Comparison of ENCODE assay signal across 35 cellular contexts in the genomic region with DNA sequence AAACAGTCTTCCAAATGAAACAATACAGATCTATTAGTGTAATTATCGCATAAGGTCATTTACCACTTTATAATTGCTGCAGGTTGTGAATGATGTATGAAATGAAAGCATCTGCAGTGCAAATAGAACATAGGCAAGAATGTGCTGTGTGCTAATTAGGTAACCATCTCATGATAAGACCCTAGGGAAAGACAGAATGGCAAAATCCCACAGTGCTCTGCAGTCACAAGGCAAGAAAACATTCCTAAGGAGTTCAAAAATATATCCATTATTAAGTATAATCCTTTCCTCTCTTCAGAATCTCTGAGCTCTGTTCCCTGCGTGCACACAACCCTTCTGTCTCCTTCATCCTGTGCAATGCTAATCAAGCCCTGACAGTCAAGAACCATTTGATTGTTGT.
"Had no signal": no experiment of that assay in that cellular context is flagged by ENCODE, and none has a peak within 500 bp of the region (broad histone marks: within the 10 kb centered on the region; RNA-seq: fewer than 3 reads in every experiment).

No MANE protein-coding gene starts in this region.

- DNase-seq: activated B cell treated with CpG ODN at 0.5 μM for 24 hours; activated CD4-positive, alpha-beta T cell treated with anti-CD3 and anti-CD28 coated beads for 48 hours; activated CD4-positive, alpha-beta T cell treated with anti-CD3 and anti-CD28 coated beads, Interleukin-2, amount 50 U/mL, for 1 hour; activated CD4-positive, alpha-beta T cell treated with anti-CD3 and anti-CD28 coated beads, Interleukin-2, amount 50 U/mL, for 48 hours; activated CD8-positive, alpha-beta memory T cell treated with anti-CD3 and anti-CD28 coated beads for 24 hours; activated CD8-positive, alpha-beta T cell treated with anti-CD3 and anti-CD28 coated beads for 36 hours; activated effector memory CD4-positive, alpha-beta T cell treated with anti-CD3 and anti-CD28 coated beads, Interleukin-2, amount 50 U/mL, for 16 hours; activated naive CD4-positive, alpha-beta T cell treated with anti-CD3 and anti-CD28 coated beads for 36 hours; activated naive CD8-positive, alpha-beta T cell treated with anti-CD3 and anti-CD28 coated beads for 36 hours; activated naive CD8-positive, alpha-beta T cell treated with anti-CD3 and anti-CD28 coated beads, Interleukin-2, amount 50 U/mL, for 24 hours; activated T-cell treated with anti-CD3 and anti-CD28 coated beads, Interleukin-2, amount 50 U/mL, for 4 hours; adrenal gland; amygdala; central memory CD4-positive, alpha-beta T cell; cerebellar nuclear complex; effector CD4-positive, alpha-beta T cell; effector memory CD8-positive, alpha-beta T cell; erythroblast; foreskin keratinocyte; gastrocnemius medialis; glutamatergic neuron; heart left ventricle; T-helper 17 cell; T1000; WERI-Rb-1 had no signal

- H3K9me3 ChIP-seq: adrenal gland, breast epithelium, esophagus muscularis mucosa, gastrocnemius medialis, heart left ventricle had no signal

- H3K36me3 ChIP-seq: adrenal gland, breast epithelium, cardiac muscle cell, esophagus muscularis mucosa, gastrocnemius medialis, heart left ventricle, WERI-Rb-1 had no signal

- H3K9me3 Mint-ChIP-seq: activated B cell treated with CpG ODN at 0.5 μM for 24 hours; activated CD8-positive, alpha-beta T cell treated with anti-CD3 and anti-CD28 coated beads for 36 hours; activated naive CD4-positive, alpha-beta T cell treated with anti-CD3 and anti-CD28 coated beads for 36 hours; activated naive CD4-positive, alpha-beta T cell treated with anti-CD3 and anti-CD28 coated beads, Interleukin-2, amount 50 U/mL, for 24 hours; activated naive CD8-positive, alpha-beta T cell treated with anti-CD3 and anti-CD28 coated beads for 36 hours; activated naive CD8-positive, alpha-beta T cell treated with anti-CD3 and anti-CD28 coated beads, Interleukin-2, amount 50 U/mL, for 24 hours; activated T-cell treated with anti-CD3 and anti-CD28 coated beads, Interleukin-2, amount 50 U/mL, for 4 hours; activated T-helper 1 cell treated with anti-CD3 and anti-CD28 coated beads, Interleukin-12 subunit alpha, Interleukin-12 subunit beta, Interleukin-2, Interleukin-4 antibody, amounts not matched to agents 30 ng/mL and 10 ng/mL and 1 ng/mL, durations not matched to agents 14 hours and 24 hours and 36 hours; activated T-helper 2 cell treated with anti-CD3 and anti-CD28 coated beads, Interferon-gamma antibody, Interleukin-2, Interleukin-4, amounts not matched to agents 10 μg/mL and 5 μg/mL and 100 μg/mL, durations not matched to agents 14 hours and 24 hours and 36 hours; dendritic cell treated with granulocyte-macrophage colony-stimulating factor and Interleukin-4, amounts not matched to agents 40 ng/mL and 50 ng/mL, for 4 days; T-helper 2 cell treated with Interferon-gamma antibody and Interleukin-4, amounts not matched to agents 5 μg/mL and 100 μg/mL, for 36 hours had no signal

- H3K4me3 ChIP-seq: adrenal gland, breast epithelium, cardiac muscle cell, coronary artery, esophagus muscularis mucosa, gastrocnemius medialis, heart left ventricle had no signal

- H3K36me3 Mint-ChIP-seq: activated naive CD4-positive, alpha-beta T cell treated with anti-CD3 and anti-CD28 coated beads, Interleukin-2, amount 50 U/mL, for 24 hours; activated naive CD8-positive, alpha-beta T cell treated with anti-CD3 and anti-CD28 coated beads for 36 hours; brain had no signal

- H3K4me1 Mint-ChIP-seq: activated B cell treated with CpG ODN at 0.5 μM for 24 hours; activated naive CD4-positive, alpha-beta T cell treated with anti-CD3 and anti-CD28 coated beads, Interleukin-2, amount 50 U/mL, for 24 hours; activated naive CD8-positive, alpha-beta T cell treated with anti-CD3 and anti-CD28 coated beads for 36 hours; activated naive CD8-positive, alpha-beta T cell treated with anti-CD3 and anti-CD28 coated beads, Interleukin-2, amount 50 U/mL, for 24 hours; T-helper 17 cell had no signal

- H3K27me3 ChIP-seq: breast epithelium, cardiac muscle cell, esophagus muscularis mucosa, foreskin keratinocyte, gastrocnemius medialis, heart left ventricle had no signal

- H3K4me3 Mint-ChIP-seq: activated B cell treated with CpG ODN at 0.5 μM for 24 hours; activated CD8-positive, alpha-beta T cell treated with anti-CD3 and anti-CD28 coated beads for 36 hours; activated naive CD4-positive, alpha-beta T cell treated with anti-CD3 and anti-CD28 coated beads for 36 hours; activated naive CD4-positive, alpha-beta T cell treated with anti-CD3 and anti-CD28 coated beads, Interleukin-2, amount 50 U/mL, for 24 hours; activated naive CD8-positive, alpha-beta T cell treated with anti-CD3 and anti-CD28 coated beads for 36 hours; activated naive CD8-positive, alpha-beta T cell treated with anti-CD3 and anti-CD28 coated beads, Interleukin-2, amount 50 U/mL, for 24 hours; activated T-cell treated with anti-CD3 and anti-CD28 coated beads, Interleukin-2, amount 50 U/mL, for 4 hours; activated T-helper 1 cell treated with anti-CD3 and anti-CD28 coated beads, Interleukin-12 subunit alpha, Interleukin-12 subunit beta, Interleukin-2, Interleukin-4 antibody, amounts not matched to agents 30 ng/mL and 10 ng/mL and 1 ng/mL, durations not matched to agents 14 hours and 24 hours and 36 hours; brain; dendritic cell treated with granulocyte-macrophage colony-stimulating factor and Interleukin-4, amounts not matched to agents 40 ng/mL and 50 ng/mL, for 4 days; effector memory CD8-positive, alpha-beta T cell; T-helper 17 cell; T-helper 2 cell treated with Interferon-gamma antibody and Interleukin-4, amounts not matched to agents 5 μg/mL and 100 μg/mL, for 36 hours had no signal

- H3K4me1 ChIP-seq: adrenal gland, breast epithelium, esophagus muscularis mucosa, foreskin keratinocyte, gastrocnemius medialis, heart left ventricle had no signal

- H3K27ac ChIP-seq: adrenal gland, breast epithelium, cardiac muscle cell, coronary artery, esophagus muscularis mucosa, foreskin keratinocyte, gastrocnemius medialis, heart left ventricle, WERI-Rb-1 had no signal

- H3K27me3 Mint-ChIP-seq: activated B cell treated with CpG ODN at 0.5 μM for 24 hours; activated CD8-positive, alpha-beta T cell treated with anti-CD3 and anti-CD28 coated beads for 36 hours; activated naive CD4-positive, alpha-beta T cell treated with anti-CD3 and anti-CD28 coated beads, Interleukin-2, amount 50 U/mL, for 24 hours; activated naive CD8-positive, alpha-beta T cell treated with anti-CD3 and anti-CD28 coated beads for 36 hours; activated naive CD8-positive, alpha-beta T cell treated with anti-CD3 and anti-CD28 coated beads, Interleukin-2, amount 50 U/mL, for 24 hours; brain; dendritic cell treated with granulocyte-macrophage colony-stimulating factor and Interleukin-4, amounts not matched to agents 40 ng/mL and 50 ng/mL, for 4 days; effector memory CD8-positive, alpha-beta T cell; T-helper 17 cell had no signal

- H3K27ac Mint-ChIP-seq: activated B cell treated with CpG ODN at 0.5 μM for 24 hours; activated CD8-positive, alpha-beta T cell treated with anti-CD3 and anti-CD28 coated beads for 36 hours; activated naive CD4-positive, alpha-beta T cell treated with anti-CD3 and anti-CD28 coated beads for 36 hours; activated naive CD4-positive, alpha-beta T cell treated with anti-CD3 and anti-CD28 coated beads, Interleukin-2, amount 50 U/mL, for 24 hours; activated naive CD8-positive, alpha-beta T cell treated with anti-CD3 and anti-CD28 coated beads for 36 hours; activated naive CD8-positive, alpha-beta T cell treated with anti-CD3 and anti-CD28 coated beads, Interleukin-2, amount 50 U/mL, for 24 hours; activated T-helper 1 cell treated with anti-CD3 and anti-CD28 coated beads, Interleukin-12 subunit alpha, Interleukin-12 subunit beta, Interleukin-2, Interleukin-4 antibody, amounts not matched to agents 30 ng/mL and 10 ng/mL and 1 ng/mL, durations not matched to agents 14 hours and 24 hours and 36 hours; activated T-helper 2 cell treated with anti-CD3 and anti-CD28 coated beads, Interferon-gamma antibody, Interleukin-2, Interleukin-4, amounts not matched to agents 10 μg/mL and 5 μg/mL and 100 μg/mL, durations not matched to agents 14 hours and 24 hours and 36 hours; brain; dendritic cell treated with granulocyte-macrophage colony-stimulating factor and Interleukin-4, amounts not matched to agents 40 ng/mL and 50 ng/mL, for 4 days; effector memory CD8-positive, alpha-beta T cell; T-helper 17 cell; T-helper 2 cell treated with Interferon-gamma antibody and Interleukin-4, amounts not matched to agents 5 μg/mL and 100 μg/mL, for 36 hours had no signal
